ENCODE assay signal across 21 cellular contexts in the genomic region with DNA sequence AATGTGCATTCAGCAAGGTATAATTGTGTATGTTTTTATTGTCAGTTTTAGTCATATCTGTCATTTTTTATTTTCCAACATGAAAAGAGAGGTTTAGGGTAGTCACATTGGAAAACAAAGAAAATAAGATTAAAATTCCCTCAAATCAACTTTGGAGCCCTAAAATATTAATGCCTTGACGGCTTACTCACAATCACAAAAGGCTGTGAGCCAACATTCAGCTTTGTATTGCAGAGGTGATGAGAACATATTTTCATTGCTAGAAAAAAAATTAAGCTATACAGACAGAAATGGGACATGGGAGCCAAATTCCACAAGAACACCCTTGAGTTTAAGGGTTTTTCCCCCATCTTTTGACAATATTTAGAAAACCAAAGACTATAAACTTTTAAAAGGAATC. TPM values are rescaled to one million over a fixed set of nuclear protein-coding genes. Genes with fewer than 3 reads are reported as not detected.
DNase-seq lines count a peak whose midpoint lies in the region; TF ChIP-seq lines count a peak whose summit lies in the region.
"Had no signal": no experiment of that assay in that cellular context is flagged by ENCODE, and none has a peak within 500 bp of the region (broad histone marks: within the 10 kb centered on the region; RNA-seq: fewer than 3 reads in every experiment).

No MANE protein-coding gene starts in this region.

- in situ Hi-C loops in brain microvascular endothelial cell (cut with HindIII; ENCODE audit: low pct_ligation_motif_present, low sequenced_read_pairs): no loop called here

- no peak for TF ChIP-seq POLR2A in esophagus muscularis mucosa (IDR thresholded peaks at IDR 0.05; ENCODE audit: low read depth)
- TF ChIP-seq POLR2A in spleen (IDR thresholded peaks at IDR 0.05): no peak

- no peak for TF ChIP-seq EP300 in esophagus muscularis mucosa (IDR thresholded peaks at IDR 0.05)

- peaks cover 50 to 100% (median 95%) of the 10 kb centered on the region in 4 donors for H3K4me1 ChIP-seq in esophagus muscularis mucosa
- H3K4me1 ChIP-seq in osteoblast (ENCODE audit: insufficient read depth, low read length): peaks cover 68% of the 10 kb centered on the region
- peaks cover 0 to 100% (median 75%) of the 10 kb centered on the region in 4 donors for H3K4me1 ChIP-seq in tibial artery
- H3K4me1 ChIP-seq in spleen: peaks cover 0 to 33% (median 6%) of the 10 kb centered on the region in 6 donors

- H3K27me3 ChIP-seq in brain microvascular endothelial cell (replicated peaks): no peaks in the 10 kb centered on the region
- no peaks in the 10 kb centered on the region for H3K27me3 ChIP-seq in esophagus muscularis mucosa
- H3K27me3 ChIP-seq in osteoblast (ENCODE audit: insufficient read depth, low read length): no peaks in the 10 kb centered on the region
- no peaks in the 10 kb centered on the region for H3K27me3 ChIP-seq in tibial artery
- H3K27me3 ChIP-seq in spleen (replicated peaks in 1 of 7): peaks cover 0 to 5% (median 0%) of the 10 kb centered on the region in 7 donors
- H3K27me3 ChIP-seq: MG63, Peyer's patch had no signal

- WGBS in esophagus muscularis mucosa: 51% methylated on average over 1 of the region's 1 CpG
- WGBS in spleen, 5 donors: 71 to 89% (median 81%) methylated on average over 1 of the region's 1 CpG

- no peak overlapping the region for H3K4me2 ChIP-seq in osteoblast (ENCODE audit: insufficient read depth, low read length)

- H3K4me3 ChIP-seq in brain microvascular endothelial cell (ENCODE audit: low read depth, low read length): no peak overlapping the region
- no peak overlapping the region for H3K4me3 ChIP-seq in esophagus muscularis mucosa
- no peak overlapping the region for H3K4me3 ChIP-seq in osteoblast (ENCODE audit: insufficient read depth, low read length)
- no peak overlapping the region for H3K4me3 ChIP-seq in tibial artery
- H3K4me3 ChIP-seq in spleen: no peak overlapping the region
- H3K4me3 ChIP-seq: GM12878, GM23248, K562, MG63, Peyer's patch had no signal

- H2AFZ ChIP-seq in osteoblast (ENCODE audit: low read length): no peak overlapping the region
- H2AFZ ChIP-seq: GM23248 had no signal

- TF ChIP-seq CTCF in brain microvascular endothelial cell (IDR thresholded peaks at IDR 0.05; ENCODE audit: low read depth, low read length, missing control alignments): no peak
- no peak for TF ChIP-seq CTCF in esophagus muscularis mucosa (IDR thresholded peaks at IDR 0.05)
- TF ChIP-seq CTCF in osteoblast (IDR thresholded peaks at IDR 0.05; ENCODE audit: extremely low read depth, low read depth, low read length): no peak
- no peak for TF ChIP-seq CTCF in tibial artery (IDR thresholded peaks at IDR 0.05)
- no peak for TF ChIP-seq CTCF in spleen (IDR thresholded peaks at IDR 0.05 in 8 of 11, conservative IDR thresholded peaks at IDR 0.05 in 3 of 11)

- peaks cover 92% of the 10 kb centered on the region for H4K20me1 ChIP-seq in osteoblast (ENCODE audit: insufficient read depth, low read length)

- H3K9me3 ChIP-seq in esophagus muscularis mucosa: no peaks in the 10 kb centered on the region
- no peaks in the 10 kb centered on the region for H3K9me3 ChIP-seq in osteoblast (ENCODE audit: low read depth, low read length)
- H3K9me3 ChIP-seq in tibial artery: no peaks in the 10 kb centered on the region
- H3K9me3 ChIP-seq in spleen: no peaks in the 10 kb centered on the region
- H3K9me3 ChIP-seq: MG63, Peyer's patch had no signal

- intact Hi-C loops in esophagus muscularis mucosa (cut with DNase I): no loop called here
- intact Hi-C loops in tibial artery (cut with DNase I; ENCODE audit: low total_unique reads): no loop called here
- intact Hi-C loops in spleen (cut with DNase I; ENCODE audit: low total_unique reads): no loop called here

- DNase-seq in brain microvascular endothelial cell (no peak), esophagus muscularis mucosa (ENCODE audit: extremely low spot score) (no peak), osteoblast (ENCODE audit: insufficient read length, low spot score, missing footprints) (no peak), tibial artery (no peak), spleen (no peak), medulla oblongata (ENCODE audit: extremely low spot score) (no peak)
- DNase-seq in activated T-cell treated with anti-CD3 and anti-CD28 coated beads, Interleukin-2, amount 50 U/mL, for 1 hour: no peak
- DNase-seq: CD4-positive, alpha-beta T cell; DND-41; GM23248; H9; MG63; NCI-H1417; NCI-H1694 treated with DMSO at 0.1 percent for 48 hours; NCI-H2081 treated with DMSO at 0.1 percent for 48 hours; NCI-H2171 treated with DMSO at 0.1 percent for 48 hours; NCI-H524 treated with DMSO at 0.1 percent for 48 hours; NCI-H82; Peyer's patch had no signal

- H3K36me3 ChIP-seq in brain microvascular endothelial cell (replicated peaks) (peaks cover 35% of the 10 kb centered on the region), esophagus muscularis mucosa (peaks cover 0 to 19% (median 9%) of the 10 kb centered on the region in 4 donors), osteoblast (ENCODE audit: insufficient read depth, low read length) (peaks cover 75% of the 10 kb centered on the region), tibial artery (peaks cover 0 to 5% (median 0%) of the 10 kb centered on the region in 3 donors), spleen (no peaks in the 10 kb centered on the region)
- H3K36me3 ChIP-seq: Peyer's patch had no signal

- peak overlapping the region; percentile 31 for H3K27ac ChIP-seq in brain microvascular endothelial cell
- peak overlapping the region; percentile 14 to 71 (median 57) for H3K27ac ChIP-seq in esophagus muscularis mucosa (replicated peaks in 1 of 4)
- peak overlapping the region; percentile 27 for H3K27ac ChIP-seq in osteoblast (ENCODE audit: low read depth, low read length)
- H3K27ac ChIP-seq in tibial artery: peak overlapping the region; percentile 70 to 89
- no peak overlapping the region for H3K27ac ChIP-seq in spleen
- H3K27ac ChIP-seq: GM23248, Peyer's patch had no signal

- H3K79me2 ChIP-seq in osteoblast (ENCODE audit: insufficient read depth, low read length): peaks cover 100% of the 10 kb centered on the region

RNA-seq across cellular contexts. Expression of a gene that starts 30.2 kb away (rescaled TPM):
- total RNA-seq in esophagus muscularis mucosa (1,000 to 10,000 TPM; 2,057 to 3,140 (median 2,687) TPM), osteoblast (1,075 and 1,123 TPM in 2 replicates), spleen (100 to 1,000 TPM; 146 to 333 (median 291) TPM)
- polyA plus RNA-seq in spleen: 10 to 100 TPM; 42.4 to 85.3 (median 48.3) TPM
- polyA plus RNA-seq: K562 had no signal

Comparison
In these comparisons a context has a peak if more than half of its experiments do, and no peak if none do; other contexts are left out.
1. H3K27ac ChIP-seq: peak in brain microvascular endothelial cell (single experiment), esophagus muscularis mucosa (4 of 4), osteoblast (single experiment) and tibial artery (2 of 2); none in spleen (0 of 8).